ENCODE assay signal across 14 cellular contexts in genomic region chr12:27614866-27615265, GRCh38.
"Had no signal": no experiment of that assay in that cellular context is flagged by ENCODE, and none has a peak within 500 bp of the region (broad histone marks: within the 10 kb centered on the region; RNA-seq: fewer than 3 reads in every experiment).

No MANE protein-coding gene starts in this region.

- H3K9me3 ChIP-seq: sigmoid colon, stomach, thoracic aorta had no signal

- ATAC-seq: left colon had no signal

- H3K27ac Mint-ChIP-seq: activated naive CD4-positive, alpha-beta T cell treated with anti-CD3 and anti-CD28 coated beads, Interleukin-2, amount 50 U/mL, for 24 hours; dendritic cell treated with granulocyte-macrophage colony-stimulating factor and Interleukin-4, amounts not matched to agents 40 ng/mL and 50 ng/mL, for 4 days; immature natural killer cell had no signal

- DNase-seq: activated CD4-positive, CD25-positive, alpha-beta regulatory T cell; erythroblast; immature natural killer cell; left colon; occipital lobe; sigmoid colon; stimulated activated CD4-positive, alpha-beta T cell treated with anti-CD3 and anti-CD28 coated beads, Interleukin-4, amount 100 ng/mL, for 4 hours; stomach; T-helper 2 cell had no signal

- H3K4me3 Mint-ChIP-seq: activated naive CD4-positive, alpha-beta T cell treated with anti-CD3 and anti-CD28 coated beads, Interleukin-2, amount 50 U/mL, for 24 hours; brain; dendritic cell treated with granulocyte-macrophage colony-stimulating factor and Interleukin-4, amounts not matched to agents 40 ng/mL and 50 ng/mL, for 4 days; immature natural killer cell; nephron had no signal

- H3K36me3 Mint-ChIP-seq: immature natural killer cell had no signal

- H3K4me3 ChIP-seq: sigmoid colon, stomach, thoracic aorta had no signal

- H3K27me3 Mint-ChIP-seq: activated naive CD4-positive, alpha-beta T cell treated with anti-CD3 and anti-CD28 coated beads, Interleukin-2, amount 50 U/mL, for 24 hours; brain; dendritic cell treated with granulocyte-macrophage colony-stimulating factor and Interleukin-4, amounts not matched to agents 40 ng/mL and 50 ng/mL, for 4 days had no signal

- H3K9me3 Mint-ChIP-seq: activated naive CD4-positive, alpha-beta T cell treated with anti-CD3 and anti-CD28 coated beads, Interleukin-2, amount 50 U/mL, for 24 hours; brain; dendritic cell treated with granulocyte-macrophage colony-stimulating factor and Interleukin-4, amounts not matched to agents 40 ng/mL and 50 ng/mL, for 4 days; immature natural killer cell; nephron had no signal

- H3K27ac ChIP-seq: stomach had no signal

- H3K36me3 ChIP-seq: sigmoid colon, stomach, thoracic aorta had no signal

- H3K4me1 Mint-ChIP-seq: immature natural killer cell had no signal

- H3K27me3 ChIP-seq: sigmoid colon, stomach had no signal
